In genomic region chr19:4199699-4200293, GRCh38 we compare ENCODE assay signal across 22 cellular contexts. TPM values are rescaled to one million over a fixed set of nuclear protein-coding genes. Genes with fewer than 3 reads are reported as not detected.
DNase-seq lines count a peak whose midpoint lies in the region; ATAC-seq, FAIRE-seq and TF ChIP-seq lines count a peak whose summit lies in the region.
"Had no signal": no experiment of that assay in that cellular context is flagged by ENCODE, and none has a peak within 500 bp of the region (broad histone marks: within the 10 kb centered on the region; RNA-seq: fewer than 3 reads in every experiment).

No MANE protein-coding gene starts in this region.

- H3K27me3 ChIP-seq in K562 (ENCODE audit: control insufficient read depth in 2 of 2, insufficient read depth in 2 of 2, low read length in 2 of 2) (peaks cover 0 to 23% of the 10 kb centered on the region in 2 experiments; a peak in 4 of 5 replicates), lower lobe of right lung (ENCODE audit: low read depth) (peaks cover 55% of the 10 kb centered on the region), tibial artery (peaks cover 6 to 54% of the 10 kb centered on the region in 2 donors)

- H3K27me3 Mint-ChIP-seq in progenitor cell of endocrine pancreas = peaks cover 81% of the 10 kb centered on the region

- H3K4me1 ChIP-seq in K562 (replicated peaks in 1 of 2; ENCODE audit: control insufficient read depth in 2 of 2, insufficient read depth in 2 of 2, low read length in 2 of 2) (peaks cover 5 to 23% of the 10 kb centered on the region in 2 experiments; a peak in 4 of 5 replicates), lower lobe of right lung (no peaks in the 10 kb centered on the region), tibial artery (peaks cover 0 to 18% (median 10%) of the 10 kb centered on the region in 4 donors)
- H3K4me1 ChIP-seq: colonic mucosa had no signal

- peaks cover 7% of the 10 kb centered on the region for H3K9me3 Mint-ChIP-seq in progenitor cell of endocrine pancreas (ENCODE audit: low read depth)

- in situ Hi-C loops in K562 (cut with MboI) = loop anchor here (5.0 kb wide), 1 partner anchor 217 kb away; no protein-coding TSS in a partner anchor

- POLR2A ChIA-PET in K562 (lab: Yijun Ruan, JAX) = interaction anchor here (1.2 to 1.5 kb wide), 2 partner anchors 110 to 212 kb away, joined by 4 to 6 read pairs; no protein-coding TSS in a partner anchor

- no peak overlapping the region for H3K4me3 Mint-ChIP-seq in progenitor cell of endocrine pancreas (ENCODE audit: low read depth)
- H3K4me3 Mint-ChIP-seq: T-helper 1 cell treated with Interleukin-12 subunit alpha and Interleukin-12 subunit beta and Interleukin-4 antibody, amounts not matched to agents 30 μg/mL and 1 μg/mL, for 36 hours had no signal

- H4K20me1 ChIP-seq in K562 (replicated peaks; ENCODE audit: control insufficient read depth, insufficient read depth, low read length) = no peaks in the 10 kb centered on the region

- peak; percentile 57 for ATAC-seq in K562
- ATAC-seq in lower lobe of right lung = no peak
- ATAC-seq: gastroesophageal sphincter, sciatic nerve had no signal

- DNase-seq in DMS53 (lab: John Stamatoyannopoulos, UW) = peak; percentile 61
- no peak for DNase-seq in DMS53 treated with DMSO at 0.1 percent for 48 hours (lab: John Stamatoyannopoulos, UW; ENCODE audit: unreplicated experiment)
- DNase-seq in NCI-H1105 treated with DMSO at 0.1 percent for 48 hours (lab: John Stamatoyannopoulos, UW) = peak; percentile 47
- DNase-seq in K562 (ENCODE audit: extremely low read depth in 1 of 4, low spot score in 3 of 4) = peak; percentile 37 to 60 (median 50)
- no peak for DNase-seq in progenitor cell of endocrine pancreas (ENCODE audit: low spot score, unreplicated experiment)
- no peak for DNase-seq in posterior vena cava (ENCODE audit: low spot score)
- DNase-seq in lower lobe of right lung = no peak
- no peak for DNase-seq in tibial artery
- DNase-seq: activated effector memory CD4-positive, alpha-beta T cell treated with anti-CD3 and anti-CD28 coated beads, Interleukin-2, amount 50 U/mL, for 16 hours; anterior cingulate cortex; colonic mucosa; GF-D8; NCI-H1694; nucleus accumbens; stimulated activated CD4-positive, alpha-beta T cell treated with anti-CD3 and anti-CD28 coated beads, Interleukin-2, amount 100 ng/mL, for 48 hours; stimulated activated CD8-positive, alpha-beta memory T cell treated with anti-CD3 and anti-CD28 coated beads, Interleukin-4, amount 100 ng/mL, for 48 hours had no signal

- H3K9me1 ChIP-seq in K562 (ENCODE audit: control insufficient read depth, insufficient read depth, low read length) = no peaks in the 10 kb centered on the region

- no TSS peak for BruUV-seq in K562 (replicated peaks; lab: Mats Ljungman, UMichigan)

- TF ChIP-seq CTCF in K562 (IDR thresholded peaks at IDR 0.05 in 2 of 3, conservative IDR thresholded peaks at IDR 0.05 in 1 of 3; ENCODE audit: insufficient read depth in 2 of 3, low read depth in 1 of 3, low read length in 3 of 3) (peak; percentile 39 to 49 (median 42); a peak in 5 of 6 replicates), progenitor cell of endocrine pancreas (IDR thresholded peaks at IDR 0.05; ENCODE audit: unreplicated experiment) (peak; percentile 51), lower lobe of right lung (IDR thresholded peaks at IDR 0.05) (no peak), tibial artery (IDR thresholded peaks at IDR 0.05) (no peak)

- no peak overlapping the region for H3K27ac ChIP-seq in K562 (ENCODE audit: extremely low read depth, low read depth, low read length)
- H3K27ac ChIP-seq in lower lobe of right lung = no peak overlapping the region
- H3K27ac ChIP-seq in tibial artery = no peak overlapping the region
- H3K27ac ChIP-seq: C4-2B, colonic mucosa, gastroesophageal sphincter, KMS-11 had no signal

- CTCF ChIA-PET in K562 (lab: Yijun Ruan, JAX; ENCODE audit: low intra/inter-chr PET ratio) = no interaction called here

- intact Hi-C loops in K562 (cut with micrococcal nuclease) = no loop called here
- intact Hi-C loops in posterior vena cava (cut with DNase I) = loop anchor here (5.0 to 10.0 kb wide), 3 partner anchors 57 to 215 kb away; partner anchors contain the start of gene EEF2 (in 2 of the 2)
- intact Hi-C loops in lower lobe of right lung (cut with DNase I) = no loop called here
- intact Hi-C loops in tibial artery (cut with DNase I; ENCODE audit: low total_unique reads) = no loop called here

- H3K36me3 ChIP-seq in K562 (ENCODE audit: control insufficient read depth, insufficient read depth, low read length) = no peaks in the 10 kb centered on the region
- no peaks in the 10 kb centered on the region for H3K36me3 ChIP-seq in lower lobe of right lung
- no peaks in the 10 kb centered on the region for H3K36me3 ChIP-seq in tibial artery
- H3K36me3 ChIP-seq: colonic mucosa, gastroesophageal sphincter had no signal

- peak in 1 of 2 experiments; percentile 22; a peak in 1 of 4 replicates for TF ChIP-seq RAD21 in K562 (CRISPR knock-in tag; conservative IDR thresholded peaks at IDR 0.05 in 1 of 2, IDR thresholded peaks at IDR 0.05 in 1 of 2)

- TF ChIP-seq EP300 in K562 (IDR thresholded peaks at IDR 0.05; ENCODE audit: low read length) = no peak

- H3K4me2 ChIP-seq in K562 (ENCODE audit: insufficient read depth, low read length) = no peak overlapping the region
- H3K4me2 ChIP-seq: KMS-11 had no signal

- no peak overlapping the region for H2AFZ ChIP-seq in K562 (ENCODE audit: low read depth, low read length)

- peaks cover 2% of the 10 kb centered on the region for H3K4me1 Mint-ChIP-seq in progenitor cell of endocrine pancreas (ENCODE audit: low read depth)

- TF ChIP-seq POLR2A in K562 (conservative IDR thresholded peaks at IDR 0.05) = no peak

- H3K36me3 Mint-ChIP-seq in progenitor cell of endocrine pancreas (ENCODE audit: insufficient read depth) = no peaks in the 10 kb centered on the region

- no peak overlapping the region for H3K27ac Mint-ChIP-seq in progenitor cell of endocrine pancreas

- no peaks in the 10 kb centered on the region for H3K79me2 ChIP-seq in K562 (ENCODE audit: control insufficient read depth, insufficient read depth, low read length)

- no peaks in the 10 kb centered on the region for H3K9me3 ChIP-seq in K562 (replicated peaks; ENCODE audit: control insufficient read depth, insufficient read depth, low read depth, low read length)
- no peaks in the 10 kb centered on the region for H3K9me3 ChIP-seq in lower lobe of right lung
- H3K9me3 ChIP-seq in tibial artery = no peaks in the 10 kb centered on the region
- H3K9me3 ChIP-seq: colonic mucosa, gastroesophageal sphincter had no signal

- WGBS in K562 (ENCODE audit: insufficient coverage, low coverage, missing lambda C conversion rate) = 5% methylated on average over 28 of the region's 33 CpGs

- H3K9ac ChIP-seq in K562 (ENCODE audit: insufficient read depth in 1 of 2, low read depth in 2 of 2, low read length in 2 of 2) = no peak overlapping the region; a peak in 1 of 4 replicates
- H3K9ac ChIP-seq: KMS-11 had no signal

- H3K4me3 ChIP-seq in K562 (no peak overlapping the region), lower lobe of right lung (no peak overlapping the region), tibial artery (no peak overlapping the region)
- H3K4me3 ChIP-seq: colonic mucosa, gastroesophageal sphincter had no signal

- FAIRE-seq in K562 (lab: Jason Lieb, UNC) = no peak

RNA-seq across cellular contexts. Expression of gene ANKRD24, which starts 17.3 kb away (rescaled TPM):
- 0.53 and 1.2 TPM in 2 replicates for total RNA-seq in K562 (2011; cell fraction: chromatin; rRNA removed; ENCODE audit: low replicate concordance)
- 0.13 and 0.17 TPM in 2 replicates for total RNA-seq in K562 (2011; cell fraction: nucleolus; rRNA removed)
- total RNA-seq in K562 (2011; cell fraction: nucleoplasm; rRNA removed) = 0.15 and 0.37 TPM in 2 replicates
- 0.08 TPM in 1 of 2 replicates, not detected in the other for total RNA-seq in K562 (2014; rRNA removed)
- total RNA-seq in K562 (2014; rRNA removed; fragmentation: Illumina TruSeq; extraction: Trizol) = not detected in 2 replicates
- not detected in 2 replicates for total RNA-seq in K562 (2015; rRNA removed; fragmentation: Illumina TruSeq; extraction: Trizol)
- total RNA-seq in K562 (2021) = 0.07 and 0.38 TPM in 2 replicates
- 0.11 and 0.24 TPM in 2 replicates for polyA plus RNA-seq in K562 (2011; rRNA removed)
- polyA plus RNA-seq in K562 (2011; cell fraction: cytosol; rRNA removed) = 0.31 and 0.34 TPM in 2 replicates
- polyA plus RNA-seq in K562 (2011; cell fraction: nucleus; rRNA removed) = 0.48 TPM in 2 replicates
- 0.09 and 0.51 TPM in 2 replicates for polyA plus RNA-seq in K562 (2012)
- 0.07 TPM in 1 of 2 replicates, not detected in the other for polyA plus RNA-seq in K562 (2014; fragmentation: Illumina TruSeq; extraction: Trizol)
- not detected for polyA plus RNA-seq in K562 (2014; fragmentation: Nextera tagmentation; extraction: Ambion mirVana)
- 0.03 and 0.12 TPM in 2 replicates for polyA plus RNA-seq in K562 (2014; rRNA removed)
- polyA minus RNA-seq in K562 (2011; rRNA and poly(A)+ RNA removed) = 0.11 and 0.27 TPM in 2 replicates
- not detected in 2 replicates for polyA minus RNA-seq in K562 (2011; cell fraction: cytosol; rRNA and poly(A)+ RNA removed)
- 0.11 and 0.13 TPM in 2 replicates for polyA minus RNA-seq in K562 (2011; cell fraction: nucleus; rRNA and poly(A)+ RNA removed)
- total RNA-seq in progenitor cell of endocrine pancreas = 0.89 and 1.6 TPM in 2 replicates
- total RNA-seq in posterior vena cava = under 1 TPM; 0.69 to 1.00 TPM
- total RNA-seq in lower lobe of right lung = 1.9 TPM

RNA-seq across cellular contexts. Expression of gene SIRT6, which starts 17.4 kb away (rescaled TPM):
- 19.9 and 49.6 TPM in 2 replicates for total RNA-seq in K562 (2011; cell fraction: chromatin; rRNA removed; ENCODE audit: low replicate concordance)
- total RNA-seq in K562 (2011; cell fraction: nucleolus; rRNA removed) = 43.2 and 44.7 TPM in 2 replicates
- 26.7 and 29.2 TPM in 2 replicates for total RNA-seq in K562 (2011; cell fraction: nucleoplasm; rRNA removed)
- 26.7 and 32.5 TPM in 2 replicates for total RNA-seq in K562 (2014; rRNA removed)
- 0.93 and 2.7 TPM in 2 replicates for total RNA-seq in K562 (2014; rRNA removed; fragmentation: Illumina TruSeq; extraction: Trizol)
- total RNA-seq in K562 (2015; rRNA removed; fragmentation: Illumina TruSeq; extraction: Trizol) = 10.2 and 11.0 TPM in 2 replicates
- 36.6 and 37.7 TPM in 2 replicates for total RNA-seq in K562 (2021)
- polyA plus RNA-seq in K562 (2011; rRNA removed) = 15.0 and 20.8 TPM in 2 replicates
- polyA plus RNA-seq in K562 (2011; cell fraction: cytosol; rRNA removed) = 25.2 and 50.5 TPM in 2 replicates
- 41.0 and 84.2 TPM in 2 replicates for polyA plus RNA-seq in K562 (2011; cell fraction: nucleus; rRNA removed)
- 27.9 and 32.4 TPM in 2 replicates for polyA plus RNA-seq in K562 (2012)
- 8.0 and 23.9 TPM in 2 replicates for polyA plus RNA-seq in K562 (2014; fragmentation: Illumina TruSeq; extraction: Trizol)
- 1 to 10 TPM; 1.4 to 1.8 TPM for polyA plus RNA-seq in K562 (2014; fragmentation: Nextera tagmentation; extraction: Ambion mirVana)
- 37.3 and 41.1 TPM in 2 replicates for polyA plus RNA-seq in K562 (2014; rRNA removed)
- 2.9 and 6.5 TPM in 2 replicates for polyA minus RNA-seq in K562 (2011; rRNA and poly(A)+ RNA removed)
- polyA minus RNA-seq in K562 (2011; cell fraction: cytosol; rRNA and poly(A)+ RNA removed) = 12.1 and 12.7 TPM in 2 replicates
- polyA minus RNA-seq in K562 (2011; cell fraction: nucleus; rRNA and poly(A)+ RNA removed) = 11.3 and 13.2 TPM in 2 replicates
- 33.2 and 35.1 TPM in 2 replicates for total RNA-seq in progenitor cell of endocrine pancreas
- total RNA-seq in posterior vena cava = 10 to 100 TPM; 16.4 to 18.4 TPM
- 18.1 TPM for total RNA-seq in lower lobe of right lung

RNA-seq across cellular contexts. Expression of gene EBI3, which starts 29.5 kb away (rescaled TPM):
- not detected in 2 replicates for total RNA-seq in K562 (2011; cell fraction: chromatin; rRNA removed; ENCODE audit: low replicate concordance)
- total RNA-seq in K562 (2011; cell fraction: nucleolus; rRNA removed) = 0.33 and 0.39 TPM in 2 replicates
- total RNA-seq in K562 (2011; cell fraction: nucleoplasm; rRNA removed) = not detected in 2 replicates
- not detected in 2 replicates for total RNA-seq in K562 (2014; rRNA removed)
- not detected in 2 replicates for total RNA-seq in K562 (2014; rRNA removed; fragmentation: Illumina TruSeq; extraction: Trizol)
- not detected in 2 replicates for total RNA-seq in K562 (2015; rRNA removed; fragmentation: Illumina TruSeq; extraction: Trizol)
- 0.22 TPM in 1 of 2 replicates, not detected in the other for total RNA-seq in K562 (2021)
- polyA plus RNA-seq in K562 (2011; rRNA removed) = 0.12 and 0.35 TPM in 2 replicates
- 0.34 and 1.2 TPM in 2 replicates for polyA plus RNA-seq in K562 (2011; cell fraction: cytosol; rRNA removed)
- polyA plus RNA-seq in K562 (2011; cell fraction: nucleus; rRNA removed) = 0.13 and 0.36 TPM in 2 replicates
- 0.21 and 0.47 TPM in 2 replicates for polyA plus RNA-seq in K562 (2012)
- 0.30 TPM in 1 of 2 replicates, not detected in the other for polyA plus RNA-seq in K562 (2014; fragmentation: Illumina TruSeq; extraction: Trizol)
- not detected for polyA plus RNA-seq in K562 (2014; fragmentation: Nextera tagmentation; extraction: Ambion mirVana)
- 0.08 and 0.40 TPM in 2 replicates for polyA plus RNA-seq in K562 (2014; rRNA removed)
- not detected in 2 replicates for polyA minus RNA-seq in K562 (2011; rRNA and poly(A)+ RNA removed)
- not detected in 2 replicates for polyA minus RNA-seq in K562 (2011; cell fraction: cytosol; rRNA and poly(A)+ RNA removed)
- not detected in 2 replicates for polyA minus RNA-seq in K562 (2011; cell fraction: nucleus; rRNA and poly(A)+ RNA removed)
- not detected in 2 replicates for total RNA-seq in progenitor cell of endocrine pancreas
- 1 to 10 TPM; 2.0 to 4.6 TPM for total RNA-seq in posterior vena cava
- total RNA-seq in lower lobe of right lung = 1.7 TPM

RNA-seq across cellular contexts. Expression of gene CREB3L3, which starts 46.4 kb away (rescaled TPM):
- not detected in 2 replicates for total RNA-seq in K562 (2011; cell fraction: chromatin; rRNA removed; ENCODE audit: low replicate concordance)
- not detected in 2 replicates for total RNA-seq in K562 (2011; cell fraction: nucleolus; rRNA removed)
- not detected in 2 replicates for total RNA-seq in K562 (2011; cell fraction: nucleoplasm; rRNA removed)
- total RNA-seq in K562 (2014; rRNA removed) = not detected in 2 replicates
- total RNA-seq in K562 (2014; rRNA removed; fragmentation: Illumina TruSeq; extraction: Trizol) = not detected in 2 replicates
- 0.11 TPM in 1 of 2 replicates, not detected in the other for total RNA-seq in K562 (2015; rRNA removed; fragmentation: Illumina TruSeq; extraction: Trizol)
- 0.07 TPM in 1 of 2 replicates, not detected in the other for total RNA-seq in K562 (2021)
- 0.03 TPM in 1 of 2 replicates, not detected in the other for polyA plus RNA-seq in K562 (2011; rRNA removed)
- not detected in 2 replicates for polyA plus RNA-seq in K562 (2011; cell fraction: cytosol; rRNA removed)
- polyA plus RNA-seq in K562 (2011; cell fraction: nucleus; rRNA removed) = not detected in 2 replicates
- 0.08 and 0.17 TPM in 2 replicates for polyA plus RNA-seq in K562 (2012)
- polyA plus RNA-seq in K562 (2014; fragmentation: Illumina TruSeq; extraction: Trizol) = 0.06 TPM in 1 of 2 replicates, not detected in the other
- polyA plus RNA-seq in K562 (2014; fragmentation: Nextera tagmentation; extraction: Ambion mirVana) = not detected
- 0.38 TPM in 1 of 2 replicates, not detected in the other for polyA plus RNA-seq in K562 (2014; rRNA removed)
- polyA minus RNA-seq in K562 (2011; rRNA and poly(A)+ RNA removed) = not detected in 2 replicates
- polyA minus RNA-seq in K562 (2011; cell fraction: cytosol; rRNA and poly(A)+ RNA removed) = not detected in 2 replicates
- not detected in 2 replicates for polyA minus RNA-seq in K562 (2011; cell fraction: nucleus; rRNA and poly(A)+ RNA removed)
- total RNA-seq in progenitor cell of endocrine pancreas = 2.4 and 2.9 TPM in 2 replicates
- total RNA-seq in posterior vena cava = not detected
- not detected for total RNA-seq in lower lobe of right lung
- total RNA-seq: A172, gastroesophageal sphincter, sciatic nerve had no signal

RNA-seq across cellular contexts. Expression of gene YJU2, which starts 47.1 kb away (rescaled TPM):
- 8.3 and 15.5 TPM in 2 replicates for total RNA-seq in K562 (2011; cell fraction: chromatin; rRNA removed; ENCODE audit: low replicate concordance)
- 12.6 and 14.5 TPM in 2 replicates for total RNA-seq in K562 (2011; cell fraction: nucleolus; rRNA removed)
- 8.1 and 11.4 TPM in 2 replicates for total RNA-seq in K562 (2011; cell fraction: nucleoplasm; rRNA removed)
- 34.9 and 46.0 TPM in 2 replicates for total RNA-seq in K562 (2014; rRNA removed)
- 11.7 and 12.1 TPM in 2 replicates for total RNA-seq in K562 (2014; rRNA removed; fragmentation: Illumina TruSeq; extraction: Trizol)
- 22.4 and 23.5 TPM in 2 replicates for total RNA-seq in K562 (2015; rRNA removed; fragmentation: Illumina TruSeq; extraction: Trizol)
- total RNA-seq in K562 (2021) = 26.5 and 28.6 TPM in 2 replicates
- polyA plus RNA-seq in K562 (2011; rRNA removed) = 12.6 and 15.4 TPM in 2 replicates
- 17.5 and 33.3 TPM in 2 replicates for polyA plus RNA-seq in K562 (2011; cell fraction: cytosol; rRNA removed)
- 8.4 and 11.4 TPM in 2 replicates for polyA plus RNA-seq in K562 (2011; cell fraction: nucleus; rRNA removed)
- 20.8 and 26.9 TPM in 2 replicates for polyA plus RNA-seq in K562 (2012)
- 19.3 and 27.8 TPM in 2 replicates for polyA plus RNA-seq in K562 (2014; fragmentation: Illumina TruSeq; extraction: Trizol)
- polyA plus RNA-seq in K562 (2014; fragmentation: Nextera tagmentation; extraction: Ambion mirVana) = 1 to 10 TPM in 1 of 2 experiments, under 1 TPM in 1; 0.41 to 1.4 TPM
- polyA plus RNA-seq in K562 (2014; rRNA removed) = 33.0 and 34.6 TPM in 2 replicates
- polyA minus RNA-seq in K562 (2011; rRNA and poly(A)+ RNA removed) = 11.0 and 12.5 TPM in 2 replicates
- polyA minus RNA-seq in K562 (2011; cell fraction: cytosol; rRNA and poly(A)+ RNA removed) = 8.3 and 10.7 TPM in 2 replicates
- polyA minus RNA-seq in K562 (2011; cell fraction: nucleus; rRNA and poly(A)+ RNA removed) = 3.2 and 6.4 TPM in 2 replicates
- 22.4 and 23.9 TPM in 2 replicates for total RNA-seq in progenitor cell of endocrine pancreas
- 10 to 100 TPM; 12.3 to 12.8 TPM for total RNA-seq in posterior vena cava
- 16.7 TPM for total RNA-seq in lower lobe of right lung

Comparison
In these comparisons a context has a peak if more than half of its experiments do, and no peak if none do; other contexts are left out.
1. DNase-seq: peak in DMS53 (single experiment), NCI-H1105 treated with DMSO at 0.1 percent for 48 hours (single experiment) and K562 (4 of 4); none in DMS53 treated with DMSO at 0.1 percent for 48 hours (single experiment), progenitor cell of endocrine pancreas (single experiment), posterior vena cava (single experiment), lower lobe of right lung (single experiment) and tibial artery (0 of 2).
2. CTCF ChIP-seq: peak in K562 (3 of 3) and progenitor cell of endocrine pancreas (single experiment); none in lower lobe of right lung (single experiment) and tibial artery (0 of 2).
3. intact Hi-C loops: an anchor here in posterior vena cava (5.0 to 10.0 kb wide); none called in K562, lower lobe of right lung and tibial artery.